9 cellular contexts compared by ENCODE assay signal in genomic region chr11:128714881-128715280, GRCh38. TPM values are rescaled to one million over a fixed set of nuclear protein-coding genes. Genes with fewer than 3 reads are reported as not detected.
DNase-seq lines count a peak whose midpoint lies in the region; ATAC-seq, FAIRE-seq and TF ChIP-seq lines count a peak whose summit lies in the region.
"Had no signal": no experiment of that assay in that cellular context is flagged by ENCODE, and none has a peak within 500 bp of the region (broad histone marks: within the 10 kb centered on the region; RNA-seq: fewer than 3 reads in every experiment).

No MANE protein-coding gene starts in this region.

- DNase-seq in AG20443 (ENCODE audit: low spot score), result peak; percentile 87
- peak; percentile 83 for DNase-seq in HFF-Myc (ENCODE audit: extremely low read depth, low read depth)
- peak; percentile 100 for DNase-seq in astrocyte (ENCODE audit: low read depth)
- peak; percentile 32 for DNase-seq in myocyte (ENCODE audit: low read depth)
- DNase-seq in adrenal gland, result no peak
- DNase-seq in frontal cortex (ENCODE audit: low spot score in 2 of 2), result no peak
- DNase-seq in mucosa of descending colon, result no peak
- no peak for DNase-seq in nucleus accumbens (lab: John Stamatoyannopoulos, UW)
- DNase-seq: NCI-H1092 treated with DMSO at 0.1 percent for 48 hours had no signal

- peaks cover 55% of the 10 kb centered on the region for H3K79me2 ChIP-seq in astrocyte (ENCODE audit: insufficient read depth, low read length)

- TF ChIP-seq POLR2A in adrenal gland (IDR thresholded peaks at IDR 0.05), result no peak

- 71 to 75% (median 73%) methylated on average over 9 of the region's 9 CpGs for WGBS in adrenal gland, 4 donors

- no peaks in the 10 kb centered on the region for H3K36me3 ChIP-seq in astrocyte (ENCODE audit: insufficient read depth, low read length)
- H3K36me3 ChIP-seq in adrenal gland (replicated peaks in 1 of 2), result no peaks in the 10 kb centered on the region
- H3K36me3 ChIP-seq in mucosa of descending colon (ENCODE audit: low read depth), result no peaks in the 10 kb centered on the region

- H3K4me1 Mint-ChIP-seq in astrocyte (ENCODE audit: low read depth, unreplicated experiment), result peaks cover 55% of the 10 kb centered on the region

- H2AFZ ChIP-seq in astrocyte (ENCODE audit: low read depth, low read length), result no peak overlapping the region

- TF ChIP-seq CTCF in HFF-Myc (IDR thresholded peaks at IDR 0.05; ENCODE audit: low read depth, low read length, missing control alignments), result no peak
- TF ChIP-seq CTCF in astrocyte (IDR thresholded peaks at IDR 0.05; ENCODE audit: insufficient read depth, low read depth, low read length), result no peak
- no peak for TF ChIP-seq CTCF in adrenal gland (IDR thresholded peaks at IDR 0.05)
- no peak for TF ChIP-seq CTCF in mucosa of descending colon (IDR thresholded peaks at IDR 0.05)

- peaks cover 3% of the 10 kb centered on the region for H3K36me3 Mint-ChIP-seq in astrocyte (ENCODE audit: low read depth, unreplicated experiment)

- peak overlapping the region; percentile 51 for H3K4me3 Mint-ChIP-seq in astrocyte (ENCODE audit: unreplicated experiment)

- FAIRE-seq in astrocyte (lab: Jason Lieb, UNC) (peak; percentile 89), frontal cortex (lab: Jason Lieb, UNC) (no peak)

- H3K9me3 ChIP-seq in astrocyte (ENCODE audit: insufficient read depth, low read depth, low read length) (no peaks in the 10 kb centered on the region), adrenal gland (replicated peaks in 1 of 3) (no peaks in the 10 kb centered on the region), mucosa of descending colon (no peaks in the 10 kb centered on the region)

- H3K27me3 ChIP-seq in astrocyte (ENCODE audit: insufficient read depth, low read length) (no peaks in the 10 kb centered on the region), adrenal gland (no peaks in the 10 kb centered on the region)

- intact Hi-C loops in adrenal gland (cut with DNase I) (no loop called here), mucosa of descending colon (cut with DNase I, micrococcal nuclease) (no loop called here)

- H3K4me1 ChIP-seq in astrocyte (ENCODE audit: insufficient read depth, low read length) (peaks cover 60% of the 10 kb centered on the region), adrenal gland (replicated peaks in 1 of 2) (peaks cover 0 to 61% of the 10 kb centered on the region in 2 donors), mucosa of descending colon (ENCODE audit: low read depth) (peaks cover 7% of the 10 kb centered on the region)

- peak overlapping the region; percentile 81 for H3K27ac ChIP-seq in astrocyte (ENCODE audit: low read depth, low read length)
- peak overlapping the region in 2 of 5 donors; percentile 65 to 84 for H3K27ac ChIP-seq in adrenal gland

- peak overlapping the region; percentile 79 for H3K4me2 ChIP-seq in astrocyte (ENCODE audit: low read length)

- H3K9ac ChIP-seq in astrocyte (ENCODE audit: low read length), result peak overlapping the region; percentile 75

- H3K4me3 ChIP-seq in HFF-Myc (replicated peaks; ENCODE audit: low read depth, low read length) (no peak overlapping the region), astrocyte (ENCODE audit: insufficient read depth, low read depth, low read length) (no peak overlapping the region), adrenal gland (no peak overlapping the region), mucosa of descending colon (no peak overlapping the region)

- H3K9me3 Mint-ChIP-seq in astrocyte (ENCODE audit: unreplicated experiment), result no peaks in the 10 kb centered on the region

- peak overlapping the region; percentile 95 for H3K27ac Mint-ChIP-seq in astrocyte (ENCODE audit: unreplicated experiment)

- no peaks in the 10 kb centered on the region for H3K27me3 Mint-ChIP-seq in astrocyte (ENCODE audit: low read depth, unreplicated experiment)

- no peaks in the 10 kb centered on the region for H4K20me1 ChIP-seq in astrocyte (ENCODE audit: insufficient read depth, low read length)

- ATAC-seq in mucosa of descending colon, result no peak

RNA-seq across cellular contexts. Expression of gene FLI1, which starts 21.0 kb away (rescaled TPM):
- total RNA-seq in astrocyte (15.0 and 15.6 TPM in 2 replicates), myocyte (0.03 and 0.21 TPM in 2 replicates), adrenal gland (10 to 100 TPM in 5 of 8 donors, 1 to 10 TPM in 3; 2.4 to 21.3 (median 16.9) TPM), frontal cortex (3.7 TPM), mucosa of descending colon (10 to 100 TPM in 2 of 3 donors, 1 to 10 TPM in 1; 5.8 to 10.9 (median 10.1) TPM)
- 0.68 TPM for polyA plus RNA-seq in myocyte (2012)
- 1 to 10 TPM; 5.2 to 9.7 (median 5.8) TPM for polyA plus RNA-seq in adrenal gland

Comparison
In these comparisons a context has a peak if more than half of its experiments do, and no peak if none do; other contexts are left out.
1. DNase-seq: peak in AG20443 (single experiment), HFF-Myc (single experiment), astrocyte (single experiment) and myocyte (single experiment); none in adrenal gland (0 of 7), frontal cortex (0 of 2), mucosa of descending colon (0 of 3) and nucleus accumbens (0 of 56).